ENCODE assay signal across 8 cellular contexts in the genomic region with DNA sequence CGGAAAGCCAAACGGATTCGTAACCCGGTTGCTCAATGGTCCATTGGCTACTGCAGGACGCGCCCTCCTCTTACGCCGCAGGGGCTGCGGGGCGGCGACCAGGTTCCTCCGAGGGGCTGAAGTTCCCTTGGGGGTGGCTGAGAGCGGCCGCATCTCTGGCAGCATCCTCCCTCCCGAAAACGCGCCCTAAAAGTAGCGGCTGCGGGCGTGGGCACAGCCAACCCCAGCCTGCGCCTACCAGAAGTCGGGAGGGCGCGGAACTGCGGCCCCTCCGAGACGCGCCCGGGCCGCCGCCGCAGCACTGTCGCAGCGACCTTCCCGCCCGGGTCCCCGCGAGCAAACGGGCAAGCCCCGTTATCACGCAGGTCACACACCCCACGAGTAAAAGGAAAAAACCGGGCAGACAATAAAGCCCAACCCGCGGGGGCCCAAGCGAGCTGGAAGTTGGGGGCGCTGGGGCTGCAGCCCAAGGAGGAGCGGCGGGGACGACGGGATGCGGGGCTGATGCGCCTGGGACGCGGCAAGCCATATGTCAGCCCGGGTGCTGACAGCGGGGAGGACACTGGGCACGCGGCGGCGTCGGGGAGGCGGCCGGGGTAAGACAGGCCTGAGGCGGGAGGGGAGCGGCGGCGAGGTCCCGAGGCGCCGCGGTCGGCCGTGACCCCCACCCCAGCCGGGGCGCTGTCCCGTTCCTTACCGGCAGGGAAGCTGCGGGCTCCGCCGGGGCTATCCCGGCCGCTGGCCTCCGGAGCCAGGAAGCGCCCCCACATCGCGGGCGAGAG. TPM values are rescaled to one million over a fixed set of nuclear protein-coding genes. Genes with fewer than 3 reads are reported as not detected.
DNase-seq lines count a peak whose midpoint lies in the region; ATAC-seq and TF ChIP-seq lines count a peak whose summit lies in the region.

No MANE protein-coding gene starts in this region.

- H3K27ac ChIP-seq in Panc1 (ENCODE audit: low read length), result peak overlapping the region; percentile 79

- intact Hi-C loops in Panc1 (cut with micrococcal nuclease; ENCODE audit: unreplicated experiment), result loop anchor here (5.0 kb wide), 1 partner anchor 247 kb away; no protein-coding TSS in a partner anchor

- DNase-seq in C1 segment of cervical spinal cord (lab: John Stamatoyannopoulos, UW) (peak in 11 of 14 donors; percentile 58 to 84 (median 63)), Panc1 (ENCODE audit: low read depth, low spot score) (no peak), germinal center (ENCODE audit: low spot score) (peak; percentile 35), omental fat pad (ENCODE audit: low spot score) (peak; percentile 31), epidermal melanocyte (ENCODE audit: insufficient read length, low spot score) (no peak)
- DNase-seq in activated naive CD4-positive, alpha-beta T cell treated with Interleukin-2 at 50 U/mL for 16 hours, result peak; percentile 49

- peak overlapping the region; percentile 81 to 90 for H3K4me3 ChIP-seq in Panc1 (ENCODE audit: low read depth in 2 of 2, low read length in 2 of 2)

- TF ChIP-seq POLR2A in GM18951 (IDR thresholded peaks at IDR 0.05; ENCODE audit: extremely low read depth, insufficient read depth, insufficient read length), result peak; percentile 40

- no peaks in the 10 kb centered on the region for H3K36me3 ChIP-seq in Panc1 (ENCODE audit: control insufficient read depth, insufficient read depth, low read length)

- in situ Hi-C loops in GM18951 (cut with MboI; ENCODE audit: low sequenced_read_pairs, unreplicated experiment), result no loop called here
- in situ Hi-C loops in Panc1 (cut with HindIII; ENCODE audit: low pct_unique_long_range_greater_than_20kb, low sequenced_read_pairs), result no loop called here

- peaks cover 5% of the 10 kb centered on the region; the same call in 1 of the 2 replicates for H3K27me3 ChIP-seq in Panc1 (ENCODE audit: control insufficient read depth, insufficient read depth, low read length)

- peaks cover 20% of the 10 kb centered on the region for H3K4me1 ChIP-seq in Panc1 (ENCODE audit: control insufficient read depth, insufficient read depth, low read length)

- TF ChIP-seq CTCF in Panc1 (IDR thresholded peaks at IDR 0.05) (peak; percentile 39; the same call in 1 of the 2 replicates), omental fat pad (IDR thresholded peaks at IDR 0.05) (peak in 1 of 3 donors; percentile 3)

- H3K9me3 ChIP-seq in Panc1 (ENCODE audit: control insufficient read depth, insufficient read depth, low read depth, low read length), result no peaks in the 10 kb centered on the region

- ATAC-seq in HG03135 (IDR thresholded peaks at IDR 0.05; ENCODE audit: unreplicated experiment), result peak; percentile 49
- ATAC-seq in Panc1, result peak; percentile 64
- peak; percentile 73 for ATAC-seq in omental fat pad (ENCODE audit: low FRiP score)

- no TSS peak for BruUV-seq in Panc1 (replicated peaks; lab: Mats Ljungman, UMichigan)

- CTCF ChIA-PET in Panc1 (lab: Charles Lee), result interaction anchor here (0.5 to 0.6 kb wide), 2 partner anchors 55 to 460 kb away, joined by 3 to 6 read pairs; no protein-coding TSS in a partner anchor

- POLR2A ChIA-PET in Panc1 (lab: Charles Lee), result interaction anchor here (0.5 to 0.9 kb wide), 4 partner anchors 18 to 583 kb away, joined by 3 to 4 read pairs (median 3); no protein-coding TSS in a partner anchor

RNA-seq across cellular contexts. Expression of a gene that starts 0.7 kb away (rescaled TPM):
- 6.7 TPM for total RNA-seq in Panc1 (2021; ENCODE audit: unreplicated experiment)
- 1.3 TPM for polyA plus RNA-seq in Panc1 (2012; ENCODE audit: insufficient read length)
- total RNA-seq in omental fat pad, result 10 to 100 TPM in 3 of 4 donors, 1 to 10 TPM in 1; 9.7 to 22.6 (median 14.4) TPM

Comparison
In these comparisons a context has a peak if more than half of its experiments do, and no peak if none do; other contexts are left out.
1. DNase-seq: peak in C1 segment of cervical spinal cord (11 of 14), activated naive CD4-positive, alpha-beta T cell treated with Interleukin-2 at 50 U/mL for 16 hours (single experiment), germinal center (single experiment) and omental fat pad (single experiment); none in Panc1 (single experiment) and epidermal melanocyte (single experiment).
2. Peak in every context shown above with its lines, with median percentiles within 50 percentile points of each other: ATAC-seq.